Comparison of ENCODE assay signal across 11 cellular contexts in the genomic region with DNA sequence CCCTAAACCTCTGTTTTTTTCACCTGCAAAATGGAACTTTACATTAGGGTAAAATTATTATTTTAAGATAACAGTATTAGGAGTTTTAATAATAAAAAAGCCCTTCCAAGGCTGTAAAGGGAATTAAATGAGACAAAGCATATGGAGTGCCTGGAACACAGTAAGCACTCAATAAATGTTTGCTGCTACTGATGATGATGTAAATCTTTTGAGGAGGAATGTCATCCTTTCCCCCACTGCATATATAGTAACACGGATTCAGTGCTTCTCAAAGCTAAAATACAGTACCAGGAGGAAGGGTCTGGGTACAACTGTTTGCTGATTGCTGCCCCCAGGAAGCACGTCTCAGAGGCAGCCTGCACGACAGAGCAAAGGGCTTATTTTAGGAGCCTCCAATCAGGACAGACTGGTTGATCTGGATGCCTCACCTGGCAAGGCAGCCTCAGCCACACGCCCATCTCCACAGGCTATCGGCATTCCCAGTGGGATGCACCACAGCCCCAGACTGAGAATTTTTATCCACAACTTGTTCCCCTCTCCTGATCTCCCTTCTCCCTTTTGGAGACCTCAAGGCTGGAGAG.
DNase-seq lines count a peak whose midpoint lies in the region; ATAC-seq and TF ChIP-seq lines count a peak whose summit lies in the region.
"Had no signal": no experiment of that assay in that cellular context is flagged by ENCODE, and none has a peak within 500 bp of the region (broad histone marks: within the 10 kb centered on the region; RNA-seq: fewer than 3 reads in every experiment).

No MANE protein-coding gene starts in this region.

- peak overlapping the region; percentile 98 for H3K27ac Mint-ChIP-seq in GM23338
- no peak overlapping the region for H3K27ac Mint-ChIP-seq in activated T-cell treated with anti-CD3 and anti-CD28 coated beads, Interleukin-2, amount 50 U/mL, for 72 hours
- H3K27ac Mint-ChIP-seq: activated CD8-positive, alpha-beta T cell treated with anti-CD3 and anti-CD28 coated beads, Interleukin-2, amount 10 ng/mL, durations not matched to agents 7 days and 5 days; stimulated activated effector memory CD8-positive, alpha-beta T cell treated with anti-CD3 and anti-CD28 coated beads, Interleukin-12 subunit alpha, Interleukin-12 subunit beta, amount 100 ng/mL, for 72 hours had no signal

- peaks cover 91% of the 10 kb centered on the region for H3K4me1 Mint-ChIP-seq in GM23338
- peaks cover 45% of the 10 kb centered on the region for H3K4me1 Mint-ChIP-seq in activated T-cell treated with anti-CD3 and anti-CD28 coated beads, Interleukin-2, amount 50 U/mL, for 72 hours (ENCODE audit: low read depth)

- peak overlapping the region; percentile 58 for H3K4me3 Mint-ChIP-seq in GM23338
- H3K4me3 Mint-ChIP-seq in activated T-cell treated with anti-CD3 and anti-CD28 coated beads, Interleukin-2, amount 50 U/mL, for 72 hours: no peak overlapping the region
- H3K4me3 Mint-ChIP-seq: activated CD8-positive, alpha-beta T cell treated with anti-CD3 and anti-CD28 coated beads, Interleukin-2, amount 10 ng/mL, durations not matched to agents 7 days and 5 days; stimulated activated effector memory CD8-positive, alpha-beta T cell treated with anti-CD3 and anti-CD28 coated beads, Interleukin-12 subunit alpha, Interleukin-12 subunit beta, amount 100 ng/mL, for 72 hours had no signal

- H3K4me3 ChIP-seq in GM23338 (peak overlapping the region; percentile 18; the same call in 1 of the 2 replicates), skeletal muscle tissue (ENCODE audit: low read length in 3 of 3) (peak overlapping the region in 1 of 3 donors; percentile 61)

- H3K9me3 Mint-ChIP-seq in GM23338: no peaks in the 10 kb centered on the region
- no peaks in the 10 kb centered on the region for H3K9me3 Mint-ChIP-seq in activated T-cell treated with anti-CD3 and anti-CD28 coated beads, Interleukin-2, amount 50 U/mL, for 72 hours
- H3K9me3 Mint-ChIP-seq: stimulated activated effector memory CD8-positive, alpha-beta T cell treated with anti-CD3 and anti-CD28 coated beads, Interleukin-12 subunit alpha, Interleukin-12 subunit beta, amount 100 ng/mL, for 72 hours had no signal

- H3K27me3 ChIP-seq in GM23338 (ENCODE audit: insufficient read depth) (peaks cover 13% of the 10 kb centered on the region; the same call in 1 of the 2 replicates), skeletal muscle tissue (ENCODE audit: control insufficient read depth in 3 of 3, insufficient read depth in 3 of 3, low read length in 3 of 3) (no peaks in the 10 kb centered on the region)

- no peak overlapping the region for H2AFZ ChIP-seq in GM23338

- peak overlapping the region in 1 of 3 donors; percentile 33 for H3K9ac ChIP-seq in skeletal muscle tissue (ENCODE audit: low read depth in 1 of 3, low read length in 3 of 3)

- H3K4me1 ChIP-seq in GM23338 (ENCODE audit: insufficient read depth) (peaks cover 62% of the 10 kb centered on the region), skeletal muscle tissue (ENCODE audit: control insufficient read depth in 3 of 3, insufficient read depth in 3 of 3, low read length in 3 of 3) (peaks cover 30 to 47% (median 33%) of the 10 kb centered on the region in 3 donors)

- peak overlapping the region; percentile 84 for H3K27ac ChIP-seq in GM23338 (ENCODE audit: low read depth)
- H3K27ac ChIP-seq in VCaP: peak overlapping the region; percentile 87
- peak overlapping the region; percentile 64 for H3K27ac ChIP-seq in skeletal muscle tissue (ENCODE audit: low read depth, low read length)

- H3K9me2 ChIP-seq in GM23338 (ENCODE audit: insufficient read depth): no peaks in the 10 kb centered on the region

- H3K9me3 ChIP-seq in skeletal muscle tissue (ENCODE audit: control insufficient read depth in 3 of 3, low read length in 3 of 3): no peaks in the 10 kb centered on the region

- H3K79me2 ChIP-seq in GM23338 (replicated peaks; ENCODE audit: insufficient read depth): no peaks in the 10 kb centered on the region

- H3K27me3 Mint-ChIP-seq in GM23338 (ENCODE audit: insufficient read depth, low read depth, poor library complexity): peaks cover 9% of the 10 kb centered on the region
- peaks cover 28% of the 10 kb centered on the region for H3K27me3 Mint-ChIP-seq in activated T-cell treated with anti-CD3 and anti-CD28 coated beads, Interleukin-2, amount 50 U/mL, for 72 hours (ENCODE audit: low read depth)

- no peaks in the 10 kb centered on the region for H3K36me3 Mint-ChIP-seq in GM23338 (ENCODE audit: low read depth)
- no peaks in the 10 kb centered on the region for H3K36me3 Mint-ChIP-seq in activated T-cell treated with anti-CD3 and anti-CD28 coated beads, Interleukin-2, amount 50 U/mL, for 72 hours (ENCODE audit: insufficient read depth in 2 of 2)
- H3K36me3 Mint-ChIP-seq: stimulated activated effector memory CD8-positive, alpha-beta T cell treated with anti-CD3 and anti-CD28 coated beads, Interleukin-12 subunit alpha, Interleukin-12 subunit beta, amount 100 ng/mL, for 72 hours had no signal

- peak; percentile 80 for DNase-seq in GM23338 (ENCODE audit: low spot score)
- peak; percentile 54 for DNase-seq in iPS-NIHi11 (ENCODE audit: low spot score)
- no peak for DNase-seq in activated T-cell treated with anti-CD3 and anti-CD28 coated beads, Interleukin-2, amount 50 U/mL, for 72 hours
- no peak for DNase-seq in activated naive CD4-positive, alpha-beta T cell treated with anti-CD3 and anti-CD28 coated beads, Interleukin-2, amount 50 U/mL, for 16 hours
- DNase-seq: activated CD8-positive, alpha-beta T cell treated with anti-CD3 and anti-CD28 coated beads, Interleukin-2, amount 10 ng/mL, durations not matched to agents 7 days and 5 days; GF-D8 had no signal

- TF ChIP-seq CTCF in GM23338 (conservative IDR thresholded peaks at IDR 0.05; ENCODE audit: low read depth in 2 of 2) (no peak), VCaP (conservative IDR thresholded peaks at IDR 0.05) (no peak)

- peak; percentile 90 for ATAC-seq in GM23338
- no peak for ATAC-seq in activated T-cell treated with anti-CD3 and anti-CD28 coated beads, Interleukin-2, amount 50 U/mL, for 72 hours (replicated peaks in 1 of 2)
- no peak for ATAC-seq in GM18502 (IDR thresholded peaks at IDR 0.05; ENCODE audit: poor library complexity, unreplicated experiment)
- ATAC-seq in HG03442 (IDR thresholded peaks at IDR 0.05; ENCODE audit: unreplicated experiment): no peak
- ATAC-seq: activated CD8-positive, alpha-beta T cell treated with anti-CD3 and anti-CD28 coated beads, Interleukin-2, amount 10 ng/mL, durations not matched to agents 7 days and 5 days had no signal

- H3K36me3 ChIP-seq in GM23338 (ENCODE audit: insufficient read depth) (no peaks in the 10 kb centered on the region), skeletal muscle tissue (ENCODE audit: control insufficient read depth in 3 of 3, insufficient read depth in 3 of 3, low read length in 3 of 3) (no peaks in the 10 kb centered on the region)

- peak overlapping the region; percentile 50 for H3K4me2 ChIP-seq in GM23338

- H3F3A ChIP-seq in GM23338 (replicated peaks; ENCODE audit: low read depth): no peaks in the 10 kb centered on the region

- H4K20me1 ChIP-seq in GM23338 (replicated peaks; ENCODE audit: insufficient read depth): no peaks in the 10 kb centered on the region

TF ChIP-seq in GM23338, 12 proteins besides CTCF, POLR2A, EP300 and RAD21:
- TF ChIP-seq CREB1 (CRISPR knock-in tag; IDR thresholded peaks at IDR 0.05; ENCODE audit: low read depth) (0 out of 2 replicates have a peak, but pooled peaks have one; percentile 55), JUNB (IDR thresholded peaks at IDR 0.05; ENCODE audit: unreplicated experiment) (no peak)
TF ChIP-seq in GM23338: peak in this region for 1.

Comparison
In these comparisons a context has a peak if more than half of its experiments do, and no peak if none do; other contexts are left out.
1. DNase-seq: peak in GM23338 (single experiment) and iPS-NIHi11 (single experiment); none in activated T-cell treated with anti-CD3 and anti-CD28 coated beads, Interleukin-2, amount 50 U/mL, for 72 hours (0 of 2) and activated naive CD4-positive, alpha-beta T cell treated with anti-CD3 and anti-CD28 coated beads, Interleukin-2, amount 50 U/mL, for 16 hours (single experiment).
2. Peak in every context shown above with its lines, with median percentiles within 50 percentile points of each other: H3K27ac ChIP-seq.